Comparison of ENCODE assay signal across 11 cellular contexts in the genomic region with DNA sequence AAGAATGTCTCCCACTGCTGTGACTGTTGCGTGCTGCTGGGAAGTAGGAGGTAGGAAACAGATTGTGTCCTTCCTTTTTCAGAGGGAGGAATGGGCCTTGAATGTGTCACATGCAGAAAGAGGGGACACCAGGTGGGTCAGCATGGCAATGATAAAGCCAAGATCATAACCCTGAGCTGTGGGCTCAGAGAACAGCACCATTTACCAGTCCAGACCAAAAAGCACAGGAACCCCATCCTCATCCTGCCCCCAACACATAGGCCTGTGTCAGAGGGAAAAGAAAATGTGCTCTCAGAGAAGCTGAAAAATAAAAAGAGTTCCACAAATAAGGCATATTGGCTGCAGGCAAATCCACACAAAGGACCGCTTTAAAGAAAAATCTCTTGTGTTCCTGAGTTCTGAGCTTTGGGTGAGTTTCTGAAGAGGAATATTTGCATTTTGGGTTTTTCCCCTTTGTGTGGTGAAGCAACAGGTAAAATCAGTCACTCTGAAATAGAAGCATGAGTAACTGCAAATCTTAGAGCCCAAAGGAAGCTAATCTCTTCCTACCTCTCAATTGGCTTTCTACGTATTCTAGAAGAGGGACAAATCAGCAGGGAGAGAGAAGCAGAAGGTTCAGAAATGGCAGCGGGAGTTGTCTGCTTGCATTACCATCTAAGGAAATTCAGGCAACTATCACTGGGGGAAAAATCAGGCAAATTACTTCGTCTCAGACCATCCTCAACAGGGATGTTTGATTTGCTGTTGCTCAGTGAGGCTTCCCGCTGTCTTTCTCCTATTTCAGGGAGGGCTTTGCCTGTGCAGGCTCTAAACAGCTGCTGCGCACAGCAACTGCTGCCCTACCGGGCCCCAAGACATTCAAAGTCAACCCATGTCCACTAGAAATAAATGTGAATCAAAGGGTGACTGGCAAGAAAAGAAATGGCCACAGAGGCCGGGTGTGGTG.
A peak's percentile ranks its signal among the peaks of the same experiment; 100 is the strongest.
DNase-seq lines count a peak whose midpoint lies in the region; ATAC-seq and TF ChIP-seq lines count a peak whose summit lies in the region.
"Had no signal": no experiment of that assay in that cellular context is flagged by ENCODE, and none has a peak within 500 bp of the region (broad histone marks: within the 10 kb centered on the region; RNA-seq: fewer than 3 reads in every experiment).

No MANE protein-coding gene starts in this region.

- TF ChIP-seq CTCF in lower lobe of right lung (IDR thresholded peaks at IDR 0.05) (no peak), WERI-Rb-1 (IDR thresholded peaks at IDR 0.05; ENCODE audit: low read depth, low read length) (no peak)

- H3K9ac ChIP-seq in Karpas-422 (ENCODE audit: low read length), result peak overlapping the region; percentile 58

- no peak for DNase-seq in activated CD4-positive, CD25-positive, alpha-beta regulatory T cell (lab: John Stamatoyannopoulos, UW)
- DNase-seq in Karpas-422 (peak; percentile 82), NCI-H82 (lab: John Stamatoyannopoulos, UW) (no peak), lower lobe of right lung (no peak), WERI-Rb-1 (no peak)
- DNase-seq in stimulated activated naive CD8-positive, alpha-beta T cell treated with anti-CD3 and anti-CD28 coated beads, Interleukin-15, amount 100 ng/mL, for 72 hours, result no peak
- DNase-seq: trophoblast cell had no signal

- H3K4me3 ChIP-seq in Karpas-422 (ENCODE audit: low read length) (peak overlapping the region; percentile 34), lower lobe of right lung (no peak overlapping the region), WERI-Rb-1 (ENCODE audit: low read depth, low read length) (no peak overlapping the region)
- H3K4me3 ChIP-seq: A549 had no signal

- H4K20me1 ChIP-seq in Karpas-422 (ENCODE audit: insufficient read depth, low read depth, low read length), result no peaks in the 10 kb centered on the region

- no peaks in the 10 kb centered on the region for H3K9me2 ChIP-seq in Karpas-422 (replicated peaks; ENCODE audit: insufficient read depth, low read length)

- H3K9me3 Mint-ChIP-seq in stimulated activated naive CD8-positive, alpha-beta T cell treated with anti-CD3 and anti-CD28 coated beads, Interleukin-15, amount 100 ng/mL, for 72 hours, result no peaks in the 10 kb centered on the region

- no peaks in the 10 kb centered on the region for H3K27me3 ChIP-seq in Karpas-422 (ENCODE audit: low read length)
- H3K27me3 ChIP-seq in lower lobe of right lung (ENCODE audit: low read depth), result no peaks in the 10 kb centered on the region
- H3K27me3 ChIP-seq in WERI-Rb-1 (ENCODE audit: insufficient read depth, low read depth, severe bottlenecking), result no peaks in the 10 kb centered on the region

- H3K27me3 Mint-ChIP-seq in stimulated activated naive CD8-positive, alpha-beta T cell treated with anti-CD3 and anti-CD28 coated beads, Interleukin-15, amount 100 ng/mL, for 72 hours, result no peaks in the 10 kb centered on the region

- peaks cover 9% of the 10 kb centered on the region for H3K4me1 Mint-ChIP-seq in stimulated activated naive CD8-positive, alpha-beta T cell treated with anti-CD3 and anti-CD28 coated beads, Interleukin-15, amount 100 ng/mL, for 72 hours

- ATAC-seq in activated CD4-positive, CD25-positive, alpha-beta regulatory T cell treated with anti-CD3 and anti-CD28 coated beads, Interleukin-2, amount 50 U/mL, for 24 hours, result peak; percentile 24 to 59
- ATAC-seq in HG02678 (IDR thresholded peaks at IDR 0.05; ENCODE audit: unreplicated experiment) (peak; percentile 90), lower lobe of right lung (no peak)
- peak; percentile 45 for ATAC-seq in stimulated activated naive CD8-positive, alpha-beta T cell treated with anti-CD3 and anti-CD28 coated beads, Interleukin-15, amount 100 ng/mL, for 72 hours
- ATAC-seq: A549, HCT116 had no signal

- H2AFZ ChIP-seq in Karpas-422 (ENCODE audit: low read length), result peak overlapping the region; percentile 39; the same call in 1 of the 2 replicates

- no peaks in the 10 kb centered on the region for H3K36me3 ChIP-seq in Karpas-422 (ENCODE audit: insufficient read depth, low read length)
- H3K36me3 ChIP-seq in lower lobe of right lung, result no peaks in the 10 kb centered on the region
- H3K36me3 ChIP-seq in WERI-Rb-1, result no peaks in the 10 kb centered on the region

- no peaks in the 10 kb centered on the region for H3K79me2 ChIP-seq in Karpas-422 (ENCODE audit: low read length)

- H3K27ac Mint-ChIP-seq in stimulated activated naive CD8-positive, alpha-beta T cell treated with anti-CD3 and anti-CD28 coated beads, Interleukin-15, amount 100 ng/mL, for 72 hours, result peak overlapping the region; percentile 34 to 55

- peak overlapping the region; percentile 53 for H3K4me2 ChIP-seq in Karpas-422 (ENCODE audit: low read depth, low read length, poor library complexity, severe bottlenecking)
- H3K4me2 ChIP-seq: A549 had no signal

- intact Hi-C loops in lower lobe of right lung (cut with DNase I), result no loop called here

- H3K9me3 ChIP-seq in Karpas-422 (ENCODE audit: low read length), result no peaks in the 10 kb centered on the region
- H3K9me3 ChIP-seq in lower lobe of right lung, result no peaks in the 10 kb centered on the region
- H3K9me3 ChIP-seq in WERI-Rb-1 (ENCODE audit: severe bottlenecking), result no peaks in the 10 kb centered on the region
- H3K9me3 ChIP-seq: A549 had no signal

- H3K4me1 ChIP-seq in Karpas-422 (ENCODE audit: low read length), result peaks cover 50% of the 10 kb centered on the region
- H3K4me1 ChIP-seq in lower lobe of right lung, result no peaks in the 10 kb centered on the region
- H3K4me1 ChIP-seq: A549 had no signal

- H3K27ac ChIP-seq in Karpas-422 (ENCODE audit: low read length) (peak overlapping the region; percentile 89), lower lobe of right lung (no peak overlapping the region), WERI-Rb-1 (no peak overlapping the region)
- H3K27ac ChIP-seq: A549 had no signal

- H3K4me3 Mint-ChIP-seq in stimulated activated naive CD8-positive, alpha-beta T cell treated with anti-CD3 and anti-CD28 coated beads, Interleukin-15, amount 100 ng/mL, for 72 hours, result no peak overlapping the region

Comparison
In these comparisons a context has a peak if more than half of its experiments do, and no peak if none do; other contexts are left out.
1. ATAC-seq: peak in activated CD4-positive, CD25-positive, alpha-beta regulatory T cell treated with anti-CD3 and anti-CD28 coated beads, Interleukin-2, amount 50 U/mL, for 24 hours (2 of 2), HG02678 (single experiment) and stimulated activated naive CD8-positive, alpha-beta T cell treated with anti-CD3 and anti-CD28 coated beads, Interleukin-15, amount 100 ng/mL, for 72 hours (single experiment); none in lower lobe of right lung (0 of 2).